ENCODE assay signal across 2 cellular contexts in the genomic region with DNA sequence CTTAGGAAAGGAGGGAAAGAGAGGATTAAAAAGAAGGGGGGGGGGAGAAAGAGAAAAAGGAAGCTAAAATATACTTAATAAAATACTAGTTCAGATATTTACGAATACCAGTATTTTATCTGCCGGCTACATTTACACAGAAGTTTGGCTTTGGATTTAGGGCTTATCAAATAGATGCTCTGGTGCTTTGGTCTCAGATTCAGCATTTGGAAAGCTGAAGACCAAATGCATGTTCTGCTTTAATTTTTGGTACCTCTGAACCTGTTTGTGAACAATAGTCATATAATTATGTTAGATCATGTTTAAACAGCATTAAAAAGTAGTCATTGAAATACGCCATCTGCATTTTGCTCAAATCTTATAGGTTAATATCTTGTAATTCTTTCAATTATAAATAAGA.
TF ChIP-seq lines count a peak whose summit lies in the region.

No MANE protein-coding gene starts in this region.

TF ChIP-seq in liver, 16 proteins besides CTCF, POLR2A, EP300 and RAD21:
- TF ChIP-seq, protein P1, sequence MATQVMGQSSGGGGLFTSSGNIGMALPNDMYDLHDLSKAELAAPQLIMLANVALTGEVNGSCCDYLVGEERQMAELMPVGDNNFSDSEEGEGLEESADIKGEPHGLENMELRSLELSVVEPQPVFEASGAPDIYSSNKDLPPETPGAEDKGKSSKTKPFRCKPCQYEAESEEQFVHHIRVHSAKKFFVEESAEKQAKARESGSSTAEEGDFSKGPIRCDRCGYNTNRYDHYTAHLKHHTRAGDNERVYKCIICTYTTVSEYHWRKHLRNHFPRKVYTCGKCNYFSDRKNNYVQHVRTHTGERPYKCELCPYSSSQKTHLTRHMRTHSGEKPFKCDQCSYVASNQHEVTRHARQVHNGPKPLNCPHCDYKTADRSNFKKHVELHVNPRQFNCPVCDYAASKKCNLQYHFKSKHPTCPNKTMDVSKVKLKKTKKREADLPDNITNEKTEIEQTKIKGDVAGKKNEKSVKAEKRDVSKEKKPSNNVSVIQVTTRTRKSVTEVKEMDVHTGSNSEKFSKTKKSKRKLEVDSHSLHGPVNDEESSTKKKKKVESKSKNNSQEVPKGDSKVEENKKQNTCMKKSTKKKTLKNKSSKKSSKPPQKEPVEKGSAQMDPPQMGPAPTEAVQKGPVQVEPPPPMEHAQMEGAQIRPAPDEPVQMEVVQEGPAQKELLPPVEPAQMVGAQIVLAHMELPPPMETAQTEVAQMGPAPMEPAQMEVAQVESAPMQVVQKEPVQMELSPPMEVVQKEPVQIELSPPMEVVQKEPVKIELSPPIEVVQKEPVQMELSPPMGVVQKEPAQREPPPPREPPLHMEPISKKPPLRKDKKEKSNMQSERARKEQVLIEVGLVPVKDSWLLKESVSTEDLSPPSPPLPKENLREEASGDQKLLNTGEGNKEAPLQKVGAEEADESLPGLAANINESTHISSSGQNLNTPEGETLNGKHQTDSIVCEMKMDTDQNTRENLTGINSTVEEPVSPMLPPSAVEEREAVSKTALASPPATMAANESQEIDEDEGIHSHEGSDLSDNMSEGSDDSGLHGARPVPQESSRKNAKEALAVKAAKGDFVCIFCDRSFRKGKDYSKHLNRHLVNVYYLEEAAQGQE (IDR thresholded peaks at IDR 0.05) = peak; percentile 66
- no peak for TF ChIP-seq NR2F2 (IDR thresholded peaks at IDR 0.05)

TF ChIP-seq in HepG2, 621 proteins besides CTCF, POLR2A, EP300 and RAD21 (continued from another document):
- TF ChIP-seq, protein P2, sequence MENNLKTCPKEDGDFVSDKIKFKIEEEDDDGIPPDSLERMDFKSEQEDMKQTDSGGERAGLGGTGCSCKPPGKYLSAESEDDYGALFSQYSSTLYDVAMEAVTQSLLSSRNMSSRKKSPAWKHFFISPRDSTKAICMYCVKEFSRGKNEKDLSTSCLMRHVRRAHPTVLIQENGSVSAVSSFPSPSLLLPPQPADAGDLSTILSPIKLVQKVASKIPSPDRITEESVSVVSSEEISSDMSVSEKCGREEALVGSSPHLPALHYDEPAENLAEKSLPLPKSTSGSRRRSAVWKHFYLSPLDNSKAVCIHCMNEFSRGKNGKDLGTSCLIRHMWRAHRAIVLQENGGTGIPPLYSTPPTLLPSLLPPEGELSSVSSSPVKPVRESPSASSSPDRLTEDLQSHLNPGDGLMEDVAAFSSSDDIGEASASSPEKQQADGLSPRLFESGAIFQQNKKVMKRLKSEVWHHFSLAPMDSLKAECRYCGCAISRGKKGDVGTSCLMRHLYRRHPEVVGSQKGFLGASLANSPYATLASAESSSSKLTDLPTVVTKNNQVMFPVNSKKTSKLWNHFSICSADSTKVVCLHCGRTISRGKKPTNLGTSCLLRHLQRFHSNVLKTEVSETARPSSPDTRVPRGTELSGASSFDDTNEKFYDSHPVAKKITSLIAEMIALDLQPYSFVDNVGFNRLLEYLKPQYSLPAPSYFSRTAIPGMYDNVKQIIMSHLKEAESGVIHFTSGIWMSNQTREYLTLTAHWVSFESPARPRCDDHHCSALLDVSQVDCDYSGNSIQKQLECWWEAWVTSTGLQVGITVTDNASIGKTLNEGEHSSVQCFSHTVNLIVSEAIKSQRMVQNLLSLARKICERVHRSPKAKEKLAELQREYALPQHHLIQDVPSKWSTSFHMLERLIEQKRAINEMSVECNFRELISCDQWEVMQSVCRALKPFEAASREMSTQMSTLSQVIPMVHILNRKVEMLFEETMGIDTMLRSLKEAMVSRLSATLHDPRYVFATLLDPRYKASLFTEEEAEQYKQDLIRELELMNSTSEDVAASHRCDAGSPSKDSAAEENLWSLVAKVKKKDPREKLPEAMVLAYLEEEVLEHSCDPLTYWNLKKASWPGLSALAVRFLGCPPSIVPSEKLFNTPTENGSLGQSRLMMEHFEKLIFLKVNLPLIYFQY (CRISPR knock-in tag; IDR thresholded peaks at IDR 0.05; ENCODE audit: borderline replicate concordance) = no peak
- TF ChIP-seq TP53 (CRISPR knock-in tag; conservative IDR thresholded peaks at IDR 0.05) (no peak), SATB2 (CRISPR knock-in tag; IDR thresholded peaks at IDR 0.05) (no peak), MAFK (conservative IDR thresholded peaks at IDR 0.05 in 1 of 2, IDR thresholded peaks at IDR 0.05 in 1 of 2; ENCODE audit: low read length in 2 of 2) (no peak), EEA1 (CRISPR knock-in tag; IDR thresholded peaks at IDR 0.05; ENCODE audit: borderline replicate concordance) (no peak), KLF13 (CRISPR knock-in tag; IDR thresholded peaks at IDR 0.05) (no peak), GZF1 (CRISPR knock-in tag; IDR thresholded peaks at IDR 0.05) (no peak), GABPB1 (CRISPR knock-in tag; IDR thresholded peaks at IDR 0.05) (no peak), ZNF44 (CRISPR knock-in tag; IDR thresholded peaks at IDR 0.05) (no peak), ZFX (CRISPR knock-in tag; IDR thresholded peaks at IDR 0.05; ENCODE audit: low read depth) (no peak), IRX3 (CRISPR knock-in tag; IDR thresholded peaks at IDR 0.05; ENCODE audit: borderline replicate concordance, low read depth) (no peak), SMARCC2 (IDR thresholded peaks at IDR 0.05) (no peak)
- TF ChIP-seq, protein P3, sequence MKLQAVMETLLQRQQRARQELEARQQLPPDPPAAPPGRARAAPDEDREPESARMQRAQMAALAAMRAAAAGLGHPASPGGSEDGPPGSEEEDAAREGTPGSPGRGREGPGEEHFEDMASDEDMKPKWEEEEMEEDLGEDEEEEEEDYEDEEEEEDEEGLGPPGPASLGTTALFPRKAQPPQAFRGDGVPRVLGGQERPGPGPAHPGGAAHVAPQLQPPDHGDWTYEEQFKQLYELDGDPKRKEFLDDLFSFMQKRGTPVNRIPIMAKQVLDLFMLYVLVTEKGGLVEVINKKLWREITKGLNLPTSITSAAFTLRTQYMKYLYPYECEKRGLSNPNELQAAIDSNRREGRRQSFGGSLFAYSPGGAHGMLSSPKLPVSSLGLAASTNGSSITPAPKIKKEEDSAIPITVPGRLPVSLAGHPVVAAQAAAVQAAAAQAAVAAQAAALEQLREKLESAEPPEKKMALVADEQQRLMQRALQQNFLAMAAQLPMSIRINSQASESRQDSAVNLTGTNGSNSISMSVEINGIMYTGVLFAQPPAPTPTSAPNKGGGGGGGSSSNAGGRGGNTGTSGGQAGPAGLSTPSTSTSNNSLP (IDR thresholded peaks at IDR 0.05; ENCODE audit: low read depth, low read length) = no peak
